In genomic region chr16:4070936-4071335, GRCh38 we compare ENCODE assay signal across 24 cellular contexts. TPM values are rescaled to one million over a fixed set of nuclear protein-coding genes. Genes with fewer than 3 reads are reported as not detected.
DNase-seq lines count a peak whose midpoint lies in the region; ATAC-seq and TF ChIP-seq lines count a peak whose summit lies in the region.
"Had no signal": no experiment of that assay in that cellular context is flagged by ENCODE, and none has a peak within 500 bp of the region (broad histone marks: within the 10 kb centered on the region; RNA-seq: fewer than 3 reads in every experiment).

No MANE protein-coding gene starts in this region.

- ATAC-seq in upper lobe of left lung (ENCODE audit: low FRiP score in 2 of 2), result no peak
- ATAC-seq: GM12878 had no signal

- no peaks in the 10 kb centered on the region for H3K4me1 ChIP-seq in HEK293 (ENCODE audit: control insufficient read depth, insufficient read depth, low read length)
- H3K4me1 ChIP-seq in sigmoid colon, result no peaks in the 10 kb centered on the region
- H3K4me1 ChIP-seq in thyroid gland, result peaks cover 14 to 20% of the 10 kb centered on the region in 2 donors
- H3K4me1 ChIP-seq in upper lobe of left lung, result peaks cover 0 to 8% (median 3%) of the 10 kb centered on the region in 4 donors
- H3K4me1 ChIP-seq: BE2C had no signal

- TF ChIP-seq POLR2A in sigmoid colon (IDR thresholded peaks at IDR 0.05) (no peak), thyroid gland (IDR thresholded peaks at IDR 0.05) (no peak), upper lobe of left lung (IDR thresholded peaks at IDR 0.05) (no peak)

- H3K36me3 ChIP-seq in HEK293 (ENCODE audit: control insufficient read depth in 2 of 2, insufficient read depth in 1 of 2, low read length in 2 of 2) (no peaks in the 10 kb centered on the region), sigmoid colon (no peaks in the 10 kb centered on the region), thyroid gland (no peaks in the 10 kb centered on the region), upper lobe of left lung (no peaks in the 10 kb centered on the region)
- H3K36me3 ChIP-seq: BE2C had no signal

- intact Hi-C loops in sigmoid colon (cut with DNase I), result no loop called here
- intact Hi-C loops in thyroid gland (cut with DNase I), result no loop called here

- H3K27ac ChIP-seq in HEK293 (ENCODE audit: extremely low read depth, low read depth, low read length) (no peak overlapping the region), sigmoid colon (no peak overlapping the region), thyroid gland (peak overlapping the region in 2 of 3 donors; percentile 8 to 36), upper lobe of left lung (no peak overlapping the region)

- H3K4me3 ChIP-seq in HEK293 (ENCODE audit: low read depth, low read length) (no peak overlapping the region), sigmoid colon (no peak overlapping the region), thyroid gland (replicated peaks in 1 of 3) (no peak overlapping the region), upper lobe of left lung (no peak overlapping the region)
- H3K4me3 ChIP-seq: BLaER1, GM12878 had no signal

- H3K27me3 ChIP-seq in sigmoid colon (no peaks in the 10 kb centered on the region), thyroid gland (no peaks in the 10 kb centered on the region), upper lobe of left lung (no peaks in the 10 kb centered on the region)
- H3K27me3 ChIP-seq: BE2C, BLaER1 had no signal

- DNase-seq in mesenteric fat pad (ENCODE audit: low spot score) (peak; percentile 62), sigmoid colon (peak; percentile 9), thyroid gland (no peak), cerebellar cortex (ENCODE audit: low spot score) (no peak), NCI-H82 (lab: John Stamatoyannopoulos, UW) (no peak), upper lobe of left lung (no peak)
- DNase-seq: 8988T; ACHN; BE2C; C1 segment of cervical spinal cord; CD4-positive, alpha-beta memory T cell; CD4-positive, CD25-positive, alpha-beta regulatory T cell; CD8-positive, alpha-beta memory T cell; COR-L47; DMS 273 treated with DMSO at 0.1 percent for 48 hours; DMS153; DMS53; DMS79; DND-41; EL; GDM1 had no signal

- 95 to 96% methylated on average over 10 of the region's 10 CpGs for whole genome bisulfite sequencing in sigmoid colon, 2 donors
- 95 to 96% methylated on average over 10 of the region's 10 CpGs for WGBS in thyroid gland, 2 donors
- 95 to 98% methylated on average over 6 to 10 of the region's 10 CpGs for WGBS in upper lobe of left lung, 2 donors

- no peaks in the 10 kb centered on the region for H3K9me3 ChIP-seq in HEK293 (ENCODE audit: control insufficient read depth, insufficient read depth, low read depth, low read length)
- H3K9me3 ChIP-seq in sigmoid colon, result no peaks in the 10 kb centered on the region
- no peaks in the 10 kb centered on the region for H3K9me3 ChIP-seq in thyroid gland
- no peaks in the 10 kb centered on the region for H3K9me3 ChIP-seq in upper lobe of left lung
- H3K9me3 ChIP-seq: BE2C, BLaER1 had no signal

- TF ChIP-seq CTCF in HEK293 (tag by site-specific recombination; IDR thresholded peaks at IDR 0.05), result no peak
- TF ChIP-seq CTCF in sigmoid colon (IDR thresholded peaks at IDR 0.05), result no peak
- TF ChIP-seq CTCF in thyroid gland (IDR thresholded peaks at IDR 0.05), result no peak
- TF ChIP-seq CTCF in upper lobe of left lung (IDR thresholded peaks at IDR 0.05), result no peak

- POLR2A ChIA-PET in HEK293 (lab: Yijun Ruan, JAX), result no interaction called here

- TF ChIP-seq EP300 in sigmoid colon (IDR thresholded peaks at IDR 0.05) (no peak), upper lobe of left lung (IDR thresholded peaks at IDR 0.05) (no peak)

- CTCF ChIA-PET in HEK293 (lab: Yijun Ruan, JAX), result no interaction called here

TF ChIP-seq in HEK293, 187 proteins besides CTCF, POLR2A, EP300 and RAD21:
- TF ChIP-seq ZNF404 (tag by site-specific recombination; IDR thresholded peaks at IDR 0.05), result no peak
- peak; percentile 63; the same call in 1 of the 2 replicates for TF ChIP-seq ZNF362 (tag by site-specific recombination; IDR thresholded peaks at IDR 0.05)

RNA-seq across cellular contexts. Expression of gene ADCY9, which starts 45.3 kb away (rescaled TPM):
- total RNA-seq in mesenteric fat pad (11.7 TPM), sigmoid colon (10 to 100 TPM; 12.5 to 28.0 (median 13.8) TPM), thyroid gland (100 to 1,000 TPM in 2 of 4 donors, 10 to 100 TPM in 2; 61.4 to 123 (median 94.1) TPM), upper lobe of left lung (10 to 100 TPM; 46.0 to 80.7 (median 68.4) TPM)
- polyA plus RNA-seq in sigmoid colon, result 10 to 100 TPM in 1 of 3 donors, 1 to 10 TPM in 2; 1.8 to 11.9 (median 2.8) TPM

Comparison
In these comparisons a context has a peak if more than half of its experiments do, and no peak if none do; other contexts are left out.
1. H3K27ac ChIP-seq: peak in thyroid gland (2 of 3); none in HEK293 (single experiment), sigmoid colon (0 of 4) and upper lobe of left lung (0 of 4).
2. DNase-seq: peak in mesenteric fat pad (single experiment) and sigmoid colon (single experiment); none in thyroid gland (0 of 2), cerebellar cortex (single experiment), NCI-H82 (single experiment) and upper lobe of left lung (0 of 2).